Comparison of ENCODE assay signal across 7 cellular contexts in genomic region chr17:67408455-67408830, GRCh38. TPM values are rescaled to one million over a fixed set of nuclear protein-coding genes. Genes with fewer than 3 reads are reported as not detected.
DNase-seq lines count a peak whose midpoint lies in the region; ATAC-seq and TF ChIP-seq lines count a peak whose summit lies in the region.
"Not testable (repeated sequence)": the region's sequence is repeated elsewhere in the genome, so short reads cannot be mapped to it uniquely, and the experiment has no call there.

No MANE protein-coding gene starts in this region.

- H3K36me3 Mint-ChIP-seq in CD8-positive, alpha-beta T cell: peaks cover 22% of the 10 kb centered on the region
- not testable (repeated sequence) for H3K36me3 Mint-ChIP-seq in WTC11; activated T-cell treated with anti-CD3 and anti-CD28 coated beads, Interleukin-2, amount 50 U/mL, for 72 hours (ENCODE audit: insufficient read depth in 2 of 2); activated naive CD8-positive, alpha-beta T cell; dendritic cell treated with granulocyte-macrophage colony-stimulating factor and Interleukin-4, amounts not matched to agents 40 ng/mL and 50 ng/mL, for 4 days (ENCODE audit: low read depth); natural killer cell

- not testable (repeated sequence) for H3K4me3 ChIP-seq in CD8-positive, alpha-beta T cell (ENCODE audit: low read depth, low read length); HEK293 (ENCODE audit: low read depth, low read length)

- intact Hi-C loops in CD8-positive, alpha-beta T cell (cut with DNase I, micrococcal nuclease); dendritic cell treated with granulocyte-macrophage colony-stimulating factor and Interleukin-4, amounts not matched to agents 40 ng/mL and 50 ng/mL, for 4 days (cut with micrococcal nuclease); natural killer cell (cut with micrococcal nuclease): not testable (repeated sequence)

- not testable (repeated sequence) for H3K4me3 Mint-ChIP-seq in CD8-positive, alpha-beta T cell; WTC11; dendritic cell treated with granulocyte-macrophage colony-stimulating factor and Interleukin-4, amounts not matched to agents 40 ng/mL and 50 ng/mL, for 4 days
- peak overlapping the region in 1 of 2 donors; percentile 68 for H3K4me3 Mint-ChIP-seq in activated T-cell treated with anti-CD3 and anti-CD28 coated beads, Interleukin-2, amount 50 U/mL, for 72 hours
- peak overlapping the region; percentile 13 for H3K4me3 Mint-ChIP-seq in activated naive CD8-positive, alpha-beta T cell
- H3K4me3 Mint-ChIP-seq in natural killer cell: peak overlapping the region; percentile 85

- H3K9me3 Mint-ChIP-seq in CD8-positive, alpha-beta T cell; WTC11; activated T-cell treated with anti-CD3 and anti-CD28 coated beads, Interleukin-2, amount 50 U/mL, for 72 hours; activated naive CD8-positive, alpha-beta T cell (ENCODE audit: low read depth); dendritic cell treated with granulocyte-macrophage colony-stimulating factor and Interleukin-4, amounts not matched to agents 40 ng/mL and 50 ng/mL, for 4 days; natural killer cell: not testable (repeated sequence)

- not testable (repeated sequence) for DNase-seq in CD8-positive, alpha-beta T cell; WTC11 (ENCODE audit: low spot score); activated T-cell treated with anti-CD3 and anti-CD28 coated beads, Interleukin-2, amount 50 U/mL, for 72 hours; natural killer cell

- peaks cover 49% of the 10 kb centered on the region for H3K4me1 ChIP-seq in CD8-positive, alpha-beta T cell (ENCODE audit: insufficient read depth, low read length)
- not testable (repeated sequence) for H3K4me1 ChIP-seq in HEK293 (ENCODE audit: control insufficient read depth, insufficient read depth, low read length)

- H3K27me3 ChIP-seq in CD8-positive, alpha-beta T cell (ENCODE audit: insufficient read depth, low read length): not testable (repeated sequence)

- not testable (repeated sequence) for H3K27me3 Mint-ChIP-seq in CD8-positive, alpha-beta T cell (ENCODE audit: low read depth); WTC11 (ENCODE audit: low read depth); activated T-cell treated with anti-CD3 and anti-CD28 coated beads, Interleukin-2, amount 50 U/mL, for 72 hours (ENCODE audit: low read depth); activated naive CD8-positive, alpha-beta T cell; dendritic cell treated with granulocyte-macrophage colony-stimulating factor and Interleukin-4, amounts not matched to agents 40 ng/mL and 50 ng/mL, for 4 days; natural killer cell (ENCODE audit: low read depth in 2 of 2)

- ATAC-seq in CD8-positive, alpha-beta T cell; WTC11; activated T-cell treated with anti-CD3 and anti-CD28 coated beads, Interleukin-2, amount 50 U/mL, for 72 hours (replicated peaks in 1 of 2); natural killer cell: not testable (repeated sequence)

- POLR2A ChIA-PET in CD8-positive, alpha-beta T cell (lab: Charles Lee); HEK293 (lab: Yijun Ruan, JAX); WTC11 (lab: Charles Lee): not testable (repeated sequence)

- not testable (repeated sequence) for H3K27ac ChIP-seq in CD8-positive, alpha-beta T cell (ENCODE audit: low read depth, low read length); HEK293 (ENCODE audit: extremely low read depth, low read depth, low read length)

- peaks cover 70% of the 10 kb centered on the region for H3K4me1 Mint-ChIP-seq in CD8-positive, alpha-beta T cell (ENCODE audit: low read depth)
- H3K4me1 Mint-ChIP-seq in WTC11: not testable (repeated sequence)
- peaks cover 80% of the 10 kb centered on the region for H3K4me1 Mint-ChIP-seq in activated T-cell treated with anti-CD3 and anti-CD28 coated beads, Interleukin-2, amount 50 U/mL, for 72 hours (ENCODE audit: low read depth)
- peaks cover 63% of the 10 kb centered on the region for H3K4me1 Mint-ChIP-seq in activated naive CD8-positive, alpha-beta T cell (ENCODE audit: low read depth)
- peaks cover 23% of the 10 kb centered on the region for H3K4me1 Mint-ChIP-seq in dendritic cell treated with granulocyte-macrophage colony-stimulating factor and Interleukin-4, amounts not matched to agents 40 ng/mL and 50 ng/mL, for 4 days (ENCODE audit: low read depth)
- peaks cover 68 to 71% of the 10 kb centered on the region in 2 donors for H3K4me1 Mint-ChIP-seq in natural killer cell

- peak overlapping the region; percentile 80 for H3K27ac Mint-ChIP-seq in CD8-positive, alpha-beta T cell
- peak overlapping the region; percentile 90 for H3K27ac Mint-ChIP-seq in WTC11
- peak overlapping the region; percentile 85 for H3K27ac Mint-ChIP-seq in activated T-cell treated with anti-CD3 and anti-CD28 coated beads, Interleukin-2, amount 50 U/mL, for 72 hours
- H3K27ac Mint-ChIP-seq in activated naive CD8-positive, alpha-beta T cell: peak overlapping the region; percentile 89
- H3K27ac Mint-ChIP-seq in dendritic cell treated with granulocyte-macrophage colony-stimulating factor and Interleukin-4, amounts not matched to agents 40 ng/mL and 50 ng/mL, for 4 days: peak overlapping the region; percentile 30
- peak overlapping the region; percentile 93 to 95 for H3K27ac Mint-ChIP-seq in natural killer cell

- TF ChIP-seq CTCF in CD8-positive, alpha-beta T cell (IDR thresholded peaks at IDR 0.05); HEK293 (tag by site-specific recombination; IDR thresholded peaks at IDR 0.05); WTC11 (IDR thresholded peaks at IDR 0.05); natural killer cell (IDR thresholded peaks at IDR 0.05): not testable (repeated sequence)

- not testable (repeated sequence) for H3K9me3 ChIP-seq in CD8-positive, alpha-beta T cell (ENCODE audit: low read length); HEK293 (ENCODE audit: control insufficient read depth, insufficient read depth, low read depth, low read length)

- CTCF ChIA-PET in CD8-positive, alpha-beta T cell (lab: Charles Lee): interaction anchor here (1.0 kb wide), 1 partner anchor 43 kb away, joined by 3 read pairs; no protein-coding TSS in a partner anchor
- CTCF ChIA-PET in HEK293 (lab: Yijun Ruan, JAX); WTC11 (lab: Charles Lee): not testable (repeated sequence)

- H3K36me3 ChIP-seq in CD8-positive, alpha-beta T cell (ENCODE audit: insufficient read depth, low read length); HEK293 (ENCODE audit: control insufficient read depth in 2 of 2, insufficient read depth in 1 of 2, low read length in 2 of 2): not testable (repeated sequence)

TF ChIP-seq in HEK293, 187 proteins besides CTCF, POLR2A, EP300 and RAD21:
- TF ChIP-seq PRDM1 (tag by site-specific recombination; IDR thresholded peaks at IDR 0.05) (peak; percentile 100), ZNF366 (tag by site-specific recombination; conservative IDR thresholded peaks at IDR 0.05) (peak; percentile 89)

RNA-seq across cellular contexts. Expression of gene PITPNC1, which starts 31.4 kb away (rescaled TPM):
- total RNA-seq in CD8-positive, alpha-beta T cell: 100 to 1,000 TPM; 110 to 111 TPM
- total RNA-seq in WTC11 (2021) (36.9 to 42.0 TPM (median 39.8 TPM) in 3 replicates), natural killer cell (100 to 1,000 TPM; 150 to 185 (median 169) TPM)
- total RNA-seq in activated T-cell treated with anti-CD3 and anti-CD28 coated beads, Interleukin-2, amount 50 U/mL, for 72 hours: 100 to 1,000 TPM in 1 of 2 donors, 10 to 100 TPM in 1; 79.5 to 109 TPM

RNA-seq across cellular contexts. Expression of gene PSMD12, which starts 42.1 kb away (rescaled TPM):
- 10 to 100 TPM; 52.1 to 54.9 TPM for total RNA-seq in CD8-positive, alpha-beta T cell
- 58.9 to 66.9 TPM (median 59.0 TPM) in 3 replicates for total RNA-seq in WTC11 (2021)
- total RNA-seq in activated T-cell treated with anti-CD3 and anti-CD28 coated beads, Interleukin-2, amount 50 U/mL, for 72 hours: 10 to 100 TPM; 60.3 to 75.2 TPM
- total RNA-seq in natural killer cell: 10 to 100 TPM; 57.4 to 58.2 (median 58.0) TPM

Comparison
In these comparisons a context has a peak if more than half of its experiments do, and no peak if none do; other contexts are left out.
1. H3K27ac Mint-ChIP-seq: peak in every context shown above with its lines; median percentile 94 in natural killer cell; 90 in WTC11; 89 in activated naive CD8-positive, alpha-beta T cell; 85 in activated T-cell treated with anti-CD3 and anti-CD28 coated beads, Interleukin-2, amount 50 U/mL, for 72 hours; 80 in CD8-positive, alpha-beta T cell; 30 in dendritic cell treated with granulocyte-macrophage colony-stimulating factor and Interleukin-4, amounts not matched to agents 40 ng/mL and 50 ng/mL, for 4 days.